In genomic region chr3:51391075-51391565, GRCh38 we compare ENCODE assay signal across 8 cellular contexts. TPM values are rescaled to one million over a fixed set of nuclear protein-coding genes. Genes with fewer than 3 reads are reported as not detected.
DNase-seq lines count a peak whose midpoint lies in the region; ATAC-seq and TF ChIP-seq lines count a peak whose summit lies in the region.

Gene RBM15B, plus strand, starts transcription at chr3:51391285. Its CDS starts 115 bp downstream, at chr3:51391400.

- CTCF ChIA-PET in GM10248 (lab: Yijun Ruan, JAX) = interaction anchor here (0.9 to 7.5 kb wide), 9 partner anchors 9 to 1038 kb away, joined by 3 to 73 read pairs (median 28); partner anchors contain the start of genes DCAF1 and TEX264

- H3K9me3 Mint-ChIP-seq in activated naive CD8-positive, alpha-beta T cell (ENCODE audit: low read depth) = no peaks in the 10 kb centered on the region
- H3K9me3 Mint-ChIP-seq in glutamatergic neuron (ENCODE audit: unreplicated experiment) (peaks cover 12% of the 10 kb centered on the region), osteocyte (ENCODE audit: unreplicated experiment) (no peaks in the 10 kb centered on the region)

- H3K27ac ChIP-seq in thyroid gland = peak within 1 kb of the TSS; percentile 49 to 68 (median 61)

- intact Hi-C loops in thyroid gland (cut with DNase I) = loop anchor here (5.0 kb wide), 2 partner anchors 106 to 281 kb away; partner anchors contain the start of gene TEX264

- TF ChIP-seq POLR2A in thyroid gland (IDR thresholded peaks at IDR 0.05) = peak in 1 of 2 donors; percentile 72

- H3K36me3 ChIP-seq in thyroid gland = peaks cover 40 to 54% of the 10 kb centered on the region in 2 donors

- peaks cover 48 to 75% of the 10 kb centered on the region in 2 donors for H3K4me1 ChIP-seq in thyroid gland

- POLR2A ChIA-PET in GM10248 (lab: Yijun Ruan, JAX) = no interaction called here

- H3K4me3 ChIP-seq in thyroid gland (replicated peaks in 1 of 3) = peak within 1 kb of the TSS; percentile 32 to 71 (median 51)

- TF ChIP-seq CTCF in GM10248 (IDR thresholded peaks at IDR 0.05; ENCODE audit: control extremely low read depth, extremely low read depth, low read depth, missing control alignments) (peak; percentile 95), glutamatergic neuron (IDR thresholded peaks at IDR 0.05; ENCODE audit: partially characterized antibody, unreplicated experiment) (peak; percentile 32), osteocyte (IDR thresholded peaks at IDR 0.05) (peak; percentile 95), thyroid gland (IDR thresholded peaks at IDR 0.05) (peak in 5 of 6 experiments; percentile 77 to 96 (median 93))

- H3K27me3 Mint-ChIP-seq in activated naive CD8-positive, alpha-beta T cell = no peaks in the 10 kb centered on the region
- H3K27me3 Mint-ChIP-seq in glutamatergic neuron (ENCODE audit: unreplicated experiment) (peaks cover 3% of the 10 kb centered on the region), osteocyte (ENCODE audit: unreplicated experiment) (no peaks in the 10 kb centered on the region)

- H3K36me3 Mint-ChIP-seq in activated naive CD8-positive, alpha-beta T cell = peaks cover 18% of the 10 kb centered on the region
- H3K36me3 Mint-ChIP-seq in glutamatergic neuron (ENCODE audit: unreplicated experiment) (peaks cover 14% of the 10 kb centered on the region), osteocyte (ENCODE audit: unreplicated experiment) (peaks cover 30% of the 10 kb centered on the region)

- no peaks in the 10 kb centered on the region for H3K9me3 ChIP-seq in thyroid gland

- H3K4me3 Mint-ChIP-seq in activated naive CD8-positive, alpha-beta T cell = peak within 1 kb of the TSS; percentile 83
- peak within 1 kb of the TSS; percentile 88 for H3K4me3 Mint-ChIP-seq in glutamatergic neuron (ENCODE audit: unreplicated experiment)
- peak within 1 kb of the TSS; percentile 80 for H3K4me3 Mint-ChIP-seq in osteocyte (ENCODE audit: unreplicated experiment)

- peaks cover 62% of the 10 kb centered on the region for H3K4me1 Mint-ChIP-seq in activated naive CD8-positive, alpha-beta T cell (ENCODE audit: low read depth)
- H3K4me1 Mint-ChIP-seq in glutamatergic neuron (ENCODE audit: low read depth, unreplicated experiment) (peaks cover 35% of the 10 kb centered on the region), osteocyte (ENCODE audit: unreplicated experiment) (peaks cover 50% of the 10 kb centered on the region)

- ATAC-seq in HG02571 (IDR thresholded peaks at IDR 0.05; ENCODE audit: unreplicated experiment) = peak; percentile 83

- peak within 1 kb of the TSS; percentile 86 for H3K27ac Mint-ChIP-seq in activated naive CD8-positive, alpha-beta T cell
- H3K27ac Mint-ChIP-seq in glutamatergic neuron (ENCODE audit: unreplicated experiment) (peak within 1 kb of the TSS; percentile 88), osteocyte (ENCODE audit: unreplicated experiment) (peak within 1 kb of the TSS; percentile 84)

- peak; percentile 97 for DNase-seq in GM10248 (ENCODE audit: extremely low spot score)
- peak; percentile 68 for DNase-seq in NCI-H1048 (lab: John Stamatoyannopoulos, UW)
- peak; percentile 72 for DNase-seq in SKM-1 (lab: John Stamatoyannopoulos, UW; ENCODE audit: unreplicated experiment)
- peak; percentile 98 for DNase-seq in glutamatergic neuron
- DNase-seq in osteocyte (ENCODE audit: extremely low spot score, unreplicated experiment) = peak; percentile 99
- peak; percentile 98 to 99 for DNase-seq in thyroid gland

- H3K27me3 ChIP-seq in thyroid gland = no peaks in the 10 kb centered on the region

- WGBS in thyroid gland, 2 donors = 0% methylated on average over 2 of the region's 83 CpGs; no CpG with 5 or more reads in 1 of the 2 donors

RNA-seq across cellular contexts. Expression of gene RBM15B, which starts in this region (rescaled TPM):
- total RNA-seq in glutamatergic neuron (ENCODE audit: unreplicated experiment) = 52.5 TPM
- 50.3 and 53.7 TPM in 2 replicates for total RNA-seq in osteocyte
- 10 to 100 TPM; 29.4 to 50.0 (median 38.9) TPM for total RNA-seq in thyroid gland

Comparison
In these comparisons a context has a peak if more than half of its experiments do, and no peak if none do; other contexts are left out.
1. Peak in every context shown above with its lines: DNase-seq, ATAC-seq, H3K4me3 ChIP-seq and H3K27ac ChIP-seq.
2. CTCF ChIP-seq: peak in every context shown above with its lines; median percentile 95 in GM10248; 95 in osteocyte; 93 in thyroid gland; 32 in glutamatergic neuron.